6 cellular contexts compared by ENCODE assay signal in genomic region chr4:182923796-182924365, GRCh38.
"Had no signal": no experiment of that assay in that cellular context is flagged by ENCODE, and none has a peak within 500 bp of the region (broad histone marks: within the 10 kb centered on the region; RNA-seq: fewer than 3 reads in every experiment).

No MANE protein-coding gene starts in this region.

- H3K4me3 ChIP-seq: GM23338 had no signal

- ATAC-seq: GM23338, HepG2 had no signal

- H2AFZ ChIP-seq: GM23338 had no signal

- DNase-seq: H9, HCEC 1CT, KBM-7 had no signal

- H3K4me2 ChIP-seq: GM23338 had no signal

- H3K27ac ChIP-seq: HL-60 had no signal
